11 cellular contexts compared by ENCODE assay signal in genomic region chr7:142646274-142646895, GRCh38.
DNase-seq lines count a peak whose midpoint lies in the region; ATAC-seq, FAIRE-seq and TF ChIP-seq lines count a peak whose summit lies in the region.
"Had no signal": no experiment of that assay in that cellular context is flagged by ENCODE, and none has a peak within 500 bp of the region (broad histone marks: within the 10 kb centered on the region; RNA-seq: fewer than 3 reads in every experiment).

No MANE protein-coding gene starts in this region.

- no peaks in the 10 kb centered on the region for H3K9me3 Mint-ChIP-seq in CD4-positive, CD25-positive, alpha-beta regulatory T cell
- no peaks in the 10 kb centered on the region for H3K9me3 Mint-ChIP-seq in endothelial cell (ENCODE audit: unreplicated experiment)
- H3K9me3 Mint-ChIP-seq: natural killer cell had no signal

- no peak for TF ChIP-seq POLR2A in GM12891 (IDR thresholded peaks at IDR 0.05; ENCODE audit: low read depth, low read length)

- peak overlapping the region; percentile 59 for H3K4me3 ChIP-seq in CD4-positive, CD25-positive, alpha-beta regulatory T cell (ENCODE audit: low read depth, low read length)

- peak overlapping the region; percentile 51 to 86 (median 79) for H3K4me3 Mint-ChIP-seq in CD4-positive, CD25-positive, alpha-beta regulatory T cell
- no peak overlapping the region for H3K4me3 Mint-ChIP-seq in endothelial cell (ENCODE audit: unreplicated experiment)
- H3K4me3 Mint-ChIP-seq: natural killer cell had no signal

- ATAC-seq in CD4-positive, CD25-positive, alpha-beta regulatory T cell (ENCODE audit: low read depth in 2 of 2) = peak in 1 of 2 donors; percentile 42
- ATAC-seq in SK-N-SH treated with all-trans-retinoic acid at 6 μM for 48 hours (peak; percentile 78), HG02610 (IDR thresholded peaks at IDR 0.05; ENCODE audit: unreplicated experiment) (no peak), GM19397 (IDR thresholded peaks at IDR 0.05; ENCODE audit: unreplicated experiment) (no peak)

- H3K27ac Mint-ChIP-seq in CD4-positive, CD25-positive, alpha-beta regulatory T cell = peak overlapping the region; percentile 60 to 91 (median 72)
- peak overlapping the region; percentile 58 for H3K27ac Mint-ChIP-seq in endothelial cell (ENCODE audit: unreplicated experiment)
- H3K27ac Mint-ChIP-seq: natural killer cell had no signal

- H3K4me1 Mint-ChIP-seq in CD4-positive, CD25-positive, alpha-beta regulatory T cell = peaks cover 4 to 51% (median 11%) of the 10 kb centered on the region in 4 donors
- H3K4me1 Mint-ChIP-seq in endothelial cell (ENCODE audit: unreplicated experiment) = peaks cover 10% of the 10 kb centered on the region

- no peak for DNase-seq in CD4-positive, CD25-positive, alpha-beta regulatory T cell
- DNase-seq in GM12891 (ENCODE audit: insufficient read length, low spot score) (no peak), endothelial cell (ENCODE audit: low spot score) (no peak), DMS 273 treated with DMSO at 0.1 percent for 48 hours (lab: John Stamatoyannopoulos, UW) (no peak)
- DNase-seq: activated gamma-delta T cell treated with Interleukin-2 at 50 U/mL for 16 hours, DMS153, natural killer cell, NCI-H1092 had no signal

- no peaks in the 10 kb centered on the region for H3K27me3 ChIP-seq in CD4-positive, CD25-positive, alpha-beta regulatory T cell (ENCODE audit: control insufficient read depth, insufficient read depth, low read length)

- TF ChIP-seq CTCF in endothelial cell (IDR thresholded peaks at IDR 0.05; ENCODE audit: unreplicated experiment) = no peak

- peak overlapping the region; percentile 51 for H3K27ac ChIP-seq in CD4-positive, CD25-positive, alpha-beta regulatory T cell (ENCODE audit: insufficient read depth, low read length, poor library complexity, severe bottlenecking)

- H3K27me3 Mint-ChIP-seq in CD4-positive, CD25-positive, alpha-beta regulatory T cell = peaks cover 4% of the 10 kb centered on the region
- no peaks in the 10 kb centered on the region for H3K27me3 Mint-ChIP-seq in endothelial cell (ENCODE audit: unreplicated experiment)

- no peaks in the 10 kb centered on the region for H3K36me3 ChIP-seq in CD4-positive, CD25-positive, alpha-beta regulatory T cell (ENCODE audit: control insufficient read depth, insufficient read depth, low read length)

- no peaks in the 10 kb centered on the region for H3K4me1 ChIP-seq in CD4-positive, CD25-positive, alpha-beta regulatory T cell (ENCODE audit: control insufficient read depth, insufficient read depth, low read length, poor library complexity, severe bottlenecking)

- H3K9me3 ChIP-seq in CD4-positive, CD25-positive, alpha-beta regulatory T cell (ENCODE audit: control insufficient read depth in 2 of 2, low read length in 2 of 2) = no peaks in the 10 kb centered on the region

- H3K36me3 Mint-ChIP-seq in CD4-positive, CD25-positive, alpha-beta regulatory T cell = no peaks in the 10 kb centered on the region
- no peaks in the 10 kb centered on the region for H3K36me3 Mint-ChIP-seq in endothelial cell (ENCODE audit: low read depth, unreplicated experiment)
- H3K36me3 Mint-ChIP-seq: natural killer cell had no signal

- FAIRE-seq in GM12891 (lab: Jason Lieb, UNC) = peak; percentile 50

TF ChIP-seq in GM12891, 5 proteins besides CTCF, POLR2A, EP300 and RAD21:
- TF ChIP-seq POU2F2 (IDR thresholded peaks at IDR 0.05; ENCODE audit: low read depth, low read length) (no peak), POLR2AphosphoS5 (IDR thresholded peaks at IDR 0.05; ENCODE audit: low read depth, low read length) (no peak), PAX5 (IDR thresholded peaks at IDR 0.05; ENCODE audit: insufficient read depth, low read length, severe bottlenecking) (no peak), SPI1 (IDR thresholded peaks at IDR 0.05; ENCODE audit: low read depth, low read length) (no peak), TAF1 (IDR thresholded peaks at IDR 0.05; ENCODE audit: low read depth, low read length) (no peak)

TF ChIP-seq in SK-N-SH treated with all-trans-retinoic acid at 6 μM for 48 hours, 23 proteins besides CTCF, POLR2A, EP300 and RAD21:
- TF ChIP-seq ZFP3 (CRISPR knock-in tag; IDR thresholded peaks at IDR 0.05) = no peak
- no peak for TF ChIP-seq SNAI2 (CRISPR knock-in tag; IDR thresholded peaks at IDR 0.05)
- no peak for TF ChIP-seq OSR1 (CRISPR knock-in tag; IDR thresholded peaks at IDR 0.05)
- TF ChIP-seq GLIS3 (CRISPR knock-in tag; IDR thresholded peaks at IDR 0.05) = no peak
- no peak for TF ChIP-seq PPARA (CRISPR knock-in tag; IDR thresholded peaks at IDR 0.05; ENCODE audit: borderline replicate concordance)
- no peak for TF ChIP-seq ZFP30 (CRISPR knock-in tag; IDR thresholded peaks at IDR 0.05)
- TF ChIP-seq POU6F1 (CRISPR knock-in tag; IDR thresholded peaks at IDR 0.05; ENCODE audit: borderline replicate concordance, low read depth) = no peak
- TF ChIP-seq BACH2 (CRISPR knock-in tag; IDR thresholded peaks at IDR 0.05; ENCODE audit: borderline replicate concordance) = no peak
- TF ChIP-seq TOX (CRISPR knock-in tag; IDR thresholded peaks at IDR 0.05; ENCODE audit: borderline replicate concordance) = no peak
- TF ChIP-seq PATZ1 (CRISPR knock-in tag; IDR thresholded peaks at IDR 0.05; ENCODE audit: borderline replicate concordance) = no peak
- no peak for TF ChIP-seq ZC3H10 (CRISPR knock-in tag; IDR thresholded peaks at IDR 0.05)
- TF ChIP-seq CSDC2 (CRISPR knock-in tag; IDR thresholded peaks at IDR 0.05) = no peak
- TF ChIP-seq ESRRG (CRISPR knock-in tag; IDR thresholded peaks at IDR 0.05) = no peak
- TF ChIP-seq TCF4 (CRISPR knock-in tag; IDR thresholded peaks at IDR 0.05; ENCODE audit: borderline replicate concordance) = no peak
- no peak for TF ChIP-seq ARNTL (CRISPR knock-in tag; IDR thresholded peaks at IDR 0.05; ENCODE audit: borderline replicate concordance, low read depth)
